17 cellular contexts compared by ENCODE assay signal in the genomic region with DNA sequence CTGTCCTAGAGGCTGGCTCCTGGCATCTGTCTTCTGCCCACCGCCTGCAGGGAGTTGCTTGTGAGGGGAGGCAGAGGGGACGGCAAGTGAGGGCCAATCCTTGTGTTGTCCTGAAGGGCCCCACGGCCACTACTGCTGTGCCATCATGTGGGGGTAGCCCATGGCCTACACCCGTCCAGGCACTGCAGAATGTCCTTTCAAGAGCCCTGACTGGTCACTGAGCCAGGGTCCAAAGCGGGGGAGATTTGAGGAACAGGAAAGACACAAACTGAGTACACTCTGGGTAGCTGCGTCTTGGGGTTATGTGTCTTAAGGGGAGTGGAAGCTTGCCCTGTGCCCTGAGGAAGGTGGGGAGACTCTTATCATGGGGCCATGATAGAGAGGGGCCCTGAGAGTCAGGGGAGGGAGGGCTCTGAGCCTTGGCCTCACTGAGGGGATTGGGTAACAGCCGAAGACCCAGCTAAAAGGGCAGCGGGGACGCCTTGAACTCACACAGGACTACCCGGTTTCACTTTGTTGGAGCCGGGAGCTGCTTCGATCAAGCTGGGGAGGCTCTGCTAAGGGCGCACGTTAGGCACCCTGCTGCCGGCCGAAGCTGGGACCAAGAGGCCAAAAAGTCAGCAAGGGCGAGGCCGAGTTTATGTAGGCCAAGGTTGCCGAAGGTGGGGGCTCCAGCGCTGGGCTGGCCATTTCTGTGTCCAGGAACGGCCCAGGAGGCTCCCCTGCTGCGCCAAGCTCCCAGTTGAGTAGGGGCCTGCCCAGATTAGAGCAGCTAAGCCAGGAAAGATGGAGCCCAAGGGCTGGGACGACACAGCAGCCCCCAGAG. TPM values are rescaled to one million over a fixed set of nuclear protein-coding genes. Genes with fewer than 3 reads are reported as not detected.
DNase-seq lines count a peak whose midpoint lies in the region; ATAC-seq, FAIRE-seq and TF ChIP-seq lines count a peak whose summit lies in the region.
"Had no signal": no experiment of that assay in that cellular context is flagged by ENCODE, and none has a peak within 500 bp of the region (broad histone marks: within the 10 kb centered on the region; RNA-seq: fewer than 3 reads in every experiment).

No MANE protein-coding gene starts in this region.

- no peak for FAIRE-seq in HepG2 (lab: Jason Lieb, UNC)
- peak; percentile 23 for FAIRE-seq in K562 (lab: Jason Lieb, UNC)
- FAIRE-seq: A204.1 had no signal

- H3K9me1 ChIP-seq in K562 (ENCODE audit: control insufficient read depth, insufficient read depth, low read length), result peaks cover 9% of the 10 kb centered on the region

- no peak overlapping the region for H3K9ac ChIP-seq in HepG2 (ENCODE audit: insufficient read depth, low read depth, low read length)
- peak overlapping the region; percentile 58 to 87 for H3K9ac ChIP-seq in K562 (ENCODE audit: insufficient read depth in 1 of 2, low read depth in 2 of 2, low read length in 2 of 2)

- TF ChIP-seq CTCF in HepG2 (CRISPR knock-in tag; IDR thresholded peaks at IDR 0.05) (no peak), right lobe of liver (IDR thresholded peaks at IDR 0.05) (no peak), K562 (IDR thresholded peaks at IDR 0.05 in 2 of 3, conservative IDR thresholded peaks at IDR 0.05 in 1 of 3; ENCODE audit: insufficient read depth in 2 of 3, low read depth in 1 of 3, low read length in 3 of 3) (no peak), nephron (IDR thresholded peaks at IDR 0.05; ENCODE audit: unreplicated experiment in 3 of 3) (no peak), BE2C (IDR thresholded peaks at IDR 0.05; ENCODE audit: low read depth, low read length) (no peak), osteoblast (IDR thresholded peaks at IDR 0.05; ENCODE audit: extremely low read depth, low read depth, low read length) (no peak)

- WGBS in HepG2 (ENCODE audit: low lambda C conversion rate), result 66% methylated on average over 13 of the region's 23 CpGs
- 95% methylated on average over 4 of the region's 23 CpGs for WGBS in right lobe of liver (ENCODE audit: insufficient coverage, low coverage, low lambda C conversion rate, missing lambda C conversion rate)
- WGBS in K562 (ENCODE audit: insufficient coverage, low coverage, missing lambda C conversion rate), result 46% methylated on average over 23 of the region's 23 CpGs

- ATAC-seq in HepG2 (0 out of 3 replicates have a peak, but pooled peaks have one; percentile 3), right lobe of liver (no peak), K562 (peak; percentile 1)
- ATAC-seq: left lobe of liver had no signal

- peak overlapping the region in 2 of 3 experiments; percentile 41 to 59; a peak in 2 of 6 replicates for H3K4me3 ChIP-seq in HepG2 (replicated peaks in 1 of 3; ENCODE audit: insufficient read depth in 1 of 3, low read depth in 2 of 3, low read length in 3 of 3)
- H3K4me3 ChIP-seq in right lobe of liver, result no peak overlapping the region
- H3K4me3 ChIP-seq in K562, result peak overlapping the region; percentile 36
- H3K4me3 ChIP-seq in BE2C (ENCODE audit: low read depth, low read length), result no peak overlapping the region
- H3K4me3 ChIP-seq in osteoblast (ENCODE audit: insufficient read depth, low read length), result no peak overlapping the region

- BruUV-seq in HepG2 (replicated peaks; lab: Mats Ljungman, UMichigan), result no TSS peak
- BruUV-seq in K562 (replicated peaks; lab: Mats Ljungman, UMichigan), result TSS peak; percentile 41

- CTCF ChIA-PET in HepG2 (lab: Yijun Ruan, JAX; ENCODE audit: low intra/inter-chr PET ratio, low total read pairs), result no interaction called here
- CTCF ChIA-PET in K562 (lab: Yijun Ruan, JAX; ENCODE audit: low intra/inter-chr PET ratio), result no interaction called here

- in situ Hi-C loops in HepG2 (cut with HindIII; ENCODE audit: extremely low pct_ligation_motif_present, low pct_unique_long_range_greater_than_20kb) (no loop called here), K562 (cut with MboI) (no loop called here)

- H3K4me2 ChIP-seq in HepG2 (ENCODE audit: low read depth, low read length) (peak overlapping the region; percentile 69), K562 (ENCODE audit: insufficient read depth, low read length) (peak overlapping the region; percentile 76), osteoblast (ENCODE audit: insufficient read depth, low read length) (no peak overlapping the region)

- H3K4me1 Mint-ChIP-seq in nephron (peaks cover 27% of the 10 kb centered on the region), immature natural killer cell (peaks cover 19 to 22% of the 10 kb centered on the region in 2 donors)

- no peaks in the 10 kb centered on the region for H3K79me2 ChIP-seq in HepG2 (ENCODE audit: insufficient read depth, low read length)
- peaks cover 25% of the 10 kb centered on the region for H3K79me2 ChIP-seq in K562 (ENCODE audit: control insufficient read depth, insufficient read depth, low read length)
- no peaks in the 10 kb centered on the region for H3K79me2 ChIP-seq in osteoblast (ENCODE audit: insufficient read depth, low read length)

- H4K20me1 ChIP-seq in HepG2 (ENCODE audit: insufficient read depth, low read length), result no peaks in the 10 kb centered on the region
- peaks cover 11% of the 10 kb centered on the region for H4K20me1 ChIP-seq in K562 (replicated peaks; ENCODE audit: control insufficient read depth, insufficient read depth, low read length)
- H4K20me1 ChIP-seq in osteoblast (ENCODE audit: insufficient read depth, low read length), result no peaks in the 10 kb centered on the region

- no peak for DNase-seq in HepG2 (ENCODE audit: low spot score)
- no peak for DNase-seq in right lobe of liver
- DNase-seq in K562 (ENCODE audit: extremely low read depth in 1 of 4, low spot score in 3 of 4), result no peak
- DNase-seq in BE2C, result no peak
- DNase-seq in osteoblast (ENCODE audit: insufficient read length, low spot score, missing footprints), result no peak
- DNase-seq in immature natural killer cell, result no peak
- DNase-seq in GOT3 (lab: John Stamatoyannopoulos, UW), result no peak
- DNase-seq: activated CD4-positive, alpha-beta T cell treated with anti-CD3 and anti-CD28 coated beads, Interleukin-2, amount 10 ng/mL, durations not matched to agents 24 days and 14 days; effector CD8-positive, alpha-beta T cell; EL; HFFc6; NCI-H1105 treated with DMSO at 0.1 percent for 48 hours; T-helper 2 cell had no signal

- TF ChIP-seq RAD21 in HepG2 (CRISPR knock-in tag; IDR thresholded peaks at IDR 0.05) (no peak), K562 (CRISPR knock-in tag; conservative IDR thresholded peaks at IDR 0.05 in 1 of 2, IDR thresholded peaks at IDR 0.05 in 1 of 2) (no peak)

- intact Hi-C loops in HepG2 (cut with micrococcal nuclease; ENCODE audit: unreplicated experiment) (no loop called here), right lobe of liver (cut with DNase I) (no loop called here), K562 (cut with micrococcal nuclease) (no loop called here)

- H3K27me3 ChIP-seq in HepG2 (ENCODE audit: control insufficient read depth in 1 of 2, insufficient read depth in 2 of 2, low read length in 2 of 2), result peaks cover 16 to 86% of the 10 kb centered on the region in 2 experiments
- H3K27me3 ChIP-seq in right lobe of liver, result peaks cover 0 to 3% of the 10 kb centered on the region in 2 donors
- peaks cover 5 to 27% of the 10 kb centered on the region in 2 experiments; a peak in 4 of 5 replicates for H3K27me3 ChIP-seq in K562 (ENCODE audit: control insufficient read depth in 2 of 2, insufficient read depth in 2 of 2, low read length in 2 of 2)
- peaks cover 93% of the 10 kb centered on the region for H3K27me3 ChIP-seq in BE2C
- H3K27me3 ChIP-seq in osteoblast (ENCODE audit: insufficient read depth, low read length), result peaks cover 58% of the 10 kb centered on the region

- no peak overlapping the region for H3K27ac Mint-ChIP-seq in nephron
- H3K27ac Mint-ChIP-seq in immature natural killer cell, result no peak overlapping the region
- H3K27ac Mint-ChIP-seq: activated CD4-positive, alpha-beta T cell treated with anti-CD3 and anti-CD28 coated beads, Interleukin-2, amount 10 ng/mL, durations not matched to agents 24 days and 14 days; activated naive CD8-positive, alpha-beta T cell; HFFc6 had no signal

- H3K36me3 ChIP-seq in HepG2 (replicated peaks in 1 of 2; ENCODE audit: control insufficient read depth in 1 of 2, insufficient read depth in 2 of 2, low read length in 2 of 2) (no peaks in the 10 kb centered on the region), right lobe of liver (no peaks in the 10 kb centered on the region), K562 (ENCODE audit: control insufficient read depth, insufficient read depth, low read length) (peaks cover 8% of the 10 kb centered on the region; the same call in 1 of the 3 replicates), BE2C (no peaks in the 10 kb centered on the region), osteoblast (ENCODE audit: insufficient read depth, low read length) (no peaks in the 10 kb centered on the region)

- H2AFZ ChIP-seq in HepG2 (ENCODE audit: low read length) (no peak overlapping the region), K562 (ENCODE audit: low read depth, low read length) (peak overlapping the region; percentile 21), osteoblast (ENCODE audit: low read length) (no peak overlapping the region)

- H3K36me3 Mint-ChIP-seq in nephron (ENCODE audit: low read depth), result no peaks in the 10 kb centered on the region
- H3K36me3 Mint-ChIP-seq in immature natural killer cell, result peaks cover 0 to 7% (median 5%) of the 10 kb centered on the region in 3 donors
- H3K36me3 Mint-ChIP-seq: activated naive CD8-positive, alpha-beta T cell had no signal

- H3K27me3 Mint-ChIP-seq in nephron (ENCODE audit: low read depth), result peaks cover 87% of the 10 kb centered on the region
- peaks cover 21 to 24% (median 21%) of the 10 kb centered on the region in 3 donors for H3K27me3 Mint-ChIP-seq in immature natural killer cell (ENCODE audit: low read depth in 3 of 3)

- peaks cover 29% of the 10 kb centered on the region for H3K4me1 ChIP-seq in HepG2 (ENCODE audit: insufficient read depth, low read length)
- peaks cover 0 to 10% (median 0%) of the 10 kb centered on the region in 4 donors for H3K4me1 ChIP-seq in right lobe of liver
- peaks cover 12 to 93% of the 10 kb centered on the region in 2 experiments; a peak in 3 of 5 replicates for H3K4me1 ChIP-seq in K562 (replicated peaks in 1 of 2; ENCODE audit: control insufficient read depth in 2 of 2, insufficient read depth in 2 of 2, low read length in 2 of 2)
- H3K4me1 ChIP-seq in BE2C, result no peaks in the 10 kb centered on the region
- H3K4me1 ChIP-seq in osteoblast (ENCODE audit: insufficient read depth, low read length), result no peaks in the 10 kb centered on the region

- TF ChIP-seq EP300 in HepG2 (IDR thresholded peaks at IDR 0.05; ENCODE audit: low read depth in 2 of 2, low read length in 2 of 2) (no peak), HepG2 (CRISPR knock-in tag; IDR thresholded peaks at IDR 0.05; ENCODE audit: borderline replicate concordance) (no peak), K562 (IDR thresholded peaks at IDR 0.05; ENCODE audit: low read length) (no peak)

- no peak for TF ChIP-seq POLR2A in HepG2 (IDR thresholded peaks at IDR 0.05; ENCODE audit: insufficient read depth in 1 of 2, low read depth in 2 of 2, low read length in 2 of 2)
- no peak for TF ChIP-seq POLR2A in right lobe of liver (IDR thresholded peaks at IDR 0.05)
- no peak for TF ChIP-seq POLR2A in K562 (conservative IDR thresholded peaks at IDR 0.05)

- H3K9me3 Mint-ChIP-seq in nephron (no peaks in the 10 kb centered on the region), immature natural killer cell (peaks cover 0 to 2% (median 0%) of the 10 kb centered on the region in 6 donors)
- H3K9me3 Mint-ChIP-seq: activated CD4-positive, alpha-beta T cell treated with anti-CD3 and anti-CD28 coated beads, Interleukin-2, amount 10 ng/mL, durations not matched to agents 24 days and 14 days; HFFc6 had no signal

- H3K9me3 ChIP-seq in HepG2 (ENCODE audit: low read length) (no peaks in the 10 kb centered on the region), right lobe of liver (no peaks in the 10 kb centered on the region), K562 (replicated peaks; ENCODE audit: control insufficient read depth, insufficient read depth, low read depth, low read length) (no peaks in the 10 kb centered on the region), BE2C (no peaks in the 10 kb centered on the region), osteoblast (ENCODE audit: low read depth, low read length) (no peaks in the 10 kb centered on the region)

- peak overlapping the region; percentile 5 to 90 (median 48) for H3K4me3 Mint-ChIP-seq in nephron
- H3K4me3 Mint-ChIP-seq in immature natural killer cell, result peak overlapping the region in 1 of 5 donors; percentile 25

- POLR2A ChIA-PET in HepG2 (lab: Yijun Ruan, JAX) (interaction anchor here (1.6 kb wide), 1 partner anchor 14 kb away, joined by 3 read pairs; no protein-coding TSS in a partner anchor), K562 (lab: Yijun Ruan, JAX) (interaction anchor here (0.5 to 6.7 kb wide), 25 partner anchors 7 to 1815 kb away, joined by 3 to 78 read pairs (median 4); a partner anchor contains a TSS)

- no peak overlapping the region for H3K27ac ChIP-seq in HepG2 (ENCODE audit: extremely low read length, insufficient read depth, low read length)
- H3K27ac ChIP-seq in right lobe of liver, result no peak overlapping the region
- H3K27ac ChIP-seq in K562 (ENCODE audit: extremely low read depth, low read depth, low read length), result peak overlapping the region; percentile 13; the same call in 2 of the 3 replicates
- no peak overlapping the region for H3K27ac ChIP-seq in osteoblast (ENCODE audit: low read depth, low read length)

RNA-seq across cellular contexts. Expression of a gene that starts 1.9 kb away (rescaled TPM):
- total RNA-seq in HepG2 (2016; rRNA removed; fragmentation: Illumina TruSeq; extraction: Trizol) (not detected in 2 replicates), right lobe of liver (under 1 TPM in 4 of 6 experiments, not detected in 2; 0.24 to 0.37 (median 0.30) TPM), K562 (2014; rRNA removed) (8.9 and 14.0 TPM in 2 replicates), K562 (2014; rRNA removed; fragmentation: Illumina TruSeq; extraction: Trizol) (2.1 and 2.6 TPM in 2 replicates), K562 (2015; rRNA removed; fragmentation: Illumina TruSeq; extraction: Trizol) (3.5 and 3.9 TPM in 2 replicates), K562 (2021) (34.2 and 35.0 TPM in 2 replicates), osteoblast (under 0.01 TPM in 1 of 2 replicates, not detected in the other)
- total RNA-seq in HepG2 (2016; cell fraction: cytosol; rRNA removed; fragmentation: Illumina TruSeq; extraction: Trizol; ENCODE audit: low read depth), result not detected in 2 replicates
- not detected in 2 replicates for total RNA-seq in HepG2 (2016; cell fraction: insoluble cytoplasmic fraction; rRNA removed; fragmentation: Illumina TruSeq; extraction: Trizol)
- total RNA-seq in HepG2 (2016; cell fraction: membrane; rRNA removed; fragmentation: Illumina TruSeq; extraction: Trizol), result not detected in 2 replicates
- not detected in 2 replicates for total RNA-seq in HepG2 (2016; cell fraction: nucleus; rRNA removed; fragmentation: Illumina TruSeq; extraction: Trizol)
- polyA plus RNA-seq in HepG2 (2011; rRNA removed) (not detected in 2 replicates), K562 (2011; rRNA removed) (2.5 and 9.5 TPM in 2 replicates), K562 (2014; fragmentation: Illumina TruSeq; extraction: Trizol) (8.0 and 12.8 TPM in 2 replicates), K562 (2014; fragmentation: Nextera tagmentation; extraction: Ambion mirVana) (under 1 TPM; 0.07 to 0.11 TPM), K562 (2014; rRNA removed) (14.7 and 17.1 TPM in 2 replicates), immature natural killer cell (under 1 TPM in 1 of 3 donors, not detected in 2; 0.12 TPM)
- 0.03 TPM in 1 of 2 replicates, not detected in the other for polyA plus RNA-seq in HepG2 (2011; cell fraction: cytosol; rRNA removed)
- polyA plus RNA-seq in HepG2 (2011; cell fraction: nucleus; rRNA removed), result 0.23 TPM in 1 of 2 replicates, not detected in the other
- not detected in 2 replicates for polyA plus RNA-seq in HepG2 (2012)
- polyA plus RNA-seq in HepG2 (2016; cell fraction: cytosol; fragmentation: Illumina TruSeq; extraction: Trizol; ENCODE audit: low read depth), result not detected in 2 replicates
- not detected in 2 replicates for polyA plus RNA-seq in HepG2 (2016; cell fraction: insoluble cytoplasmic fraction; fragmentation: Illumina TruSeq; extraction: Trizol; ENCODE audit: low read depth)
- 0.08 TPM in 1 of 2 replicates, not detected in the other for polyA plus RNA-seq in HepG2 (2016; cell fraction: membrane; fragmentation: Illumina TruSeq; extraction: Trizol; ENCODE audit: low read depth)
- polyA plus RNA-seq in HepG2 (2016; cell fraction: nucleus; fragmentation: Illumina TruSeq; extraction: Trizol; ENCODE audit: insufficient read depth, low read depth), result not detected in 2 replicates
- not detected in 2 replicates for polyA minus RNA-seq in HepG2 (2011; rRNA and poly(A)+ RNA removed; ENCODE audit: low replicate concordance)
- polyA minus RNA-seq in HepG2 (2011; cell fraction: cytosol; rRNA and poly(A)+ RNA removed), result not detected in 2 replicates
- not detected in 2 replicates for polyA minus RNA-seq in HepG2 (2011; cell fraction: nucleus; rRNA and poly(A)+ RNA removed)
- 31.9 and 90.7 TPM in 2 replicates for total RNA-seq in K562 (2011; cell fraction: chromatin; rRNA removed; ENCODE audit: low replicate concordance)
- total RNA-seq in K562 (2011; cell fraction: nucleolus; rRNA removed), result 41.9 and 52.4 TPM in 2 replicates
- total RNA-seq in K562 (2011; cell fraction: nucleoplasm; rRNA removed), result 40.6 and 47.0 TPM in 2 replicates
- 5.8 and 7.7 TPM in 2 replicates for polyA plus RNA-seq in K562 (2011; cell fraction: cytosol; rRNA removed)
- 55.1 and 87.1 TPM in 2 replicates for polyA plus RNA-seq in K562 (2011; cell fraction: nucleus; rRNA removed)
- polyA plus RNA-seq in K562 (2012), result 12.4 and 14.0 TPM in 2 replicates
- 2.2 and 5.5 TPM in 2 replicates for polyA minus RNA-seq in K562 (2011; rRNA and poly(A)+ RNA removed)
- polyA minus RNA-seq in K562 (2011; cell fraction: cytosol; rRNA and poly(A)+ RNA removed), result 5.4 and 22.9 TPM in 2 replicates
- polyA minus RNA-seq in K562 (2011; cell fraction: nucleus; rRNA and poly(A)+ RNA removed), result 20.1 and 45.7 TPM in 2 replicates
- polyA plus RNA-seq in BE2C (2012; ENCODE audit: insufficient read depth, insufficient read length, low read depth), result not detected
- total RNA-seq: activated CD4-positive, alpha-beta T cell treated with anti-CD3 and anti-CD28 coated beads, Interleukin-2, amount 10 ng/mL, durations not matched to agents 24 days and 14 days had no signal

RNA-seq across cellular contexts. Expression of a gene that starts 39.2 kb away (rescaled TPM):
- total RNA-seq in HepG2 (2016; rRNA removed; fragmentation: Illumina TruSeq; extraction: Trizol) (not detected in 2 replicates), right lobe of liver (1 to 10 TPM in 1 of 6 experiments, under 1 TPM in 4, not detected in 1; 0.15 to 1.3 (median 0.62) TPM), K562 (2014; rRNA removed) (85.2 and 90.0 TPM in 2 replicates), K562 (2014; rRNA removed; fragmentation: Illumina TruSeq; extraction: Trizol) (2.1 and 2.8 TPM in 2 replicates), K562 (2015; rRNA removed; fragmentation: Illumina TruSeq; extraction: Trizol) (1.6 and 5.2 TPM in 2 replicates), K562 (2021) (139 and 162 TPM in 2 replicates), osteoblast (0.88 and 1.8 TPM in 2 replicates)
- not detected in 2 replicates for total RNA-seq in HepG2 (2016; cell fraction: cytosol; rRNA removed; fragmentation: Illumina TruSeq; extraction: Trizol; ENCODE audit: low read depth)
- total RNA-seq in HepG2 (2016; cell fraction: insoluble cytoplasmic fraction; rRNA removed; fragmentation: Illumina TruSeq; extraction: Trizol), result not detected in 2 replicates
- total RNA-seq in HepG2 (2016; cell fraction: membrane; rRNA removed; fragmentation: Illumina TruSeq; extraction: Trizol), result 0.10 TPM in 1 of 2 replicates, not detected in the other
- not detected in 2 replicates for total RNA-seq in HepG2 (2016; cell fraction: nucleus; rRNA removed; fragmentation: Illumina TruSeq; extraction: Trizol)
- polyA plus RNA-seq in HepG2 (2011; rRNA removed) (0.07 TPM in 1 of 2 replicates, not detected in the other), K562 (2011; rRNA removed) (9.2 and 33.6 TPM in 2 replicates), K562 (2014; fragmentation: Illumina TruSeq; extraction: Trizol) (1.6 and 15.2 TPM in 2 replicates), K562 (2014; fragmentation: Nextera tagmentation; extraction: Ambion mirVana) (1 to 10 TPM in 1 of 2 experiments, under 1 TPM in 1; 0.69 to 1.1 TPM), K562 (2014; rRNA removed) (110 and 150 TPM in 2 replicates), immature natural killer cell (10 to 100 TPM in 1 of 3 donors, under 1 TPM in 2; 0.53 to 10.1 (median 0.95) TPM)
- polyA plus RNA-seq in HepG2 (2011; cell fraction: cytosol; rRNA removed), result 0.16 TPM in 1 of 2 replicates, not detected in the other
- polyA plus RNA-seq in HepG2 (2011; cell fraction: nucleus; rRNA removed), result 0.47 TPM in 1 of 2 replicates, not detected in the other
- not detected in 2 replicates for polyA plus RNA-seq in HepG2 (2012)
- not detected in 2 replicates for polyA plus RNA-seq in HepG2 (2016; cell fraction: cytosol; fragmentation: Illumina TruSeq; extraction: Trizol; ENCODE audit: low read depth)
- not detected in 2 replicates for polyA plus RNA-seq in HepG2 (2016; cell fraction: insoluble cytoplasmic fraction; fragmentation: Illumina TruSeq; extraction: Trizol; ENCODE audit: low read depth)
- polyA plus RNA-seq in HepG2 (2016; cell fraction: membrane; fragmentation: Illumina TruSeq; extraction: Trizol; ENCODE audit: low read depth), result not detected in 2 replicates
- not detected in 2 replicates for polyA plus RNA-seq in HepG2 (2016; cell fraction: nucleus; fragmentation: Illumina TruSeq; extraction: Trizol; ENCODE audit: insufficient read depth, low read depth)
- polyA minus RNA-seq in HepG2 (2011; rRNA and poly(A)+ RNA removed; ENCODE audit: low replicate concordance), result 0.32 TPM in 1 of 2 replicates, not detected in the other
- not detected in 2 replicates for polyA minus RNA-seq in HepG2 (2011; cell fraction: cytosol; rRNA and poly(A)+ RNA removed)
- not detected in 2 replicates for polyA minus RNA-seq in HepG2 (2011; cell fraction: nucleus; rRNA and poly(A)+ RNA removed)
- total RNA-seq in K562 (2011; cell fraction: chromatin; rRNA removed; ENCODE audit: low replicate concordance), result 12.5 and 89.3 TPM in 2 replicates
- total RNA-seq in K562 (2011; cell fraction: nucleolus; rRNA removed), result 145 and 149 TPM in 2 replicates
- total RNA-seq in K562 (2011; cell fraction: nucleoplasm; rRNA removed), result 44.7 and 52.3 TPM in 2 replicates
- 60.0 and 286 TPM in 2 replicates for polyA plus RNA-seq in K562 (2011; cell fraction: cytosol; rRNA removed)
- 103 and 165 TPM in 2 replicates for polyA plus RNA-seq in K562 (2011; cell fraction: nucleus; rRNA removed)
- 49.9 and 97.0 TPM in 2 replicates for polyA plus RNA-seq in K562 (2012)
- polyA minus RNA-seq in K562 (2011; rRNA and poly(A)+ RNA removed), result 2.4 and 2.8 TPM in 2 replicates
- polyA minus RNA-seq in K562 (2011; cell fraction: cytosol; rRNA and poly(A)+ RNA removed), result 43.2 and 113 TPM in 2 replicates
- 19.4 and 37.3 TPM in 2 replicates for polyA minus RNA-seq in K562 (2011; cell fraction: nucleus; rRNA and poly(A)+ RNA removed)
- 46.9 TPM for polyA plus RNA-seq in BE2C (2012; ENCODE audit: insufficient read depth, insufficient read length, low read depth)
- total RNA-seq: activated CD4-positive, alpha-beta T cell treated with anti-CD3 and anti-CD28 coated beads, Interleukin-2, amount 10 ng/mL, durations not matched to agents 24 days and 14 days had no signal

RNA-seq across cellular contexts. Expression of a gene that starts 48.2 kb away (rescaled TPM):
- not detected in 2 replicates for total RNA-seq in HepG2 (2016; rRNA removed; fragmentation: Illumina TruSeq; extraction: Trizol)
- 0.09 and 0.20 TPM in 2 replicates for total RNA-seq in HepG2 (2016; cell fraction: cytosol; rRNA removed; fragmentation: Illumina TruSeq; extraction: Trizol; ENCODE audit: low read depth)
- total RNA-seq in HepG2 (2016; cell fraction: insoluble cytoplasmic fraction; rRNA removed; fragmentation: Illumina TruSeq; extraction: Trizol), result not detected in 2 replicates
- 0.06 and 0.10 TPM in 2 replicates for total RNA-seq in HepG2 (2016; cell fraction: membrane; rRNA removed; fragmentation: Illumina TruSeq; extraction: Trizol)
- total RNA-seq in HepG2 (2016; cell fraction: nucleus; rRNA removed; fragmentation: Illumina TruSeq; extraction: Trizol), result not detected in 2 replicates
- polyA plus RNA-seq in HepG2 (2011; rRNA removed), result 0.33 and 0.55 TPM in 2 replicates
- 0.04 TPM in 1 of 2 replicates, not detected in the other for polyA plus RNA-seq in HepG2 (2011; cell fraction: cytosol; rRNA removed)
- 0.57 and 0.82 TPM in 2 replicates for polyA plus RNA-seq in HepG2 (2011; cell fraction: nucleus; rRNA removed)
- 0.08 TPM in 1 of 2 replicates, not detected in the other for polyA plus RNA-seq in HepG2 (2012)
- polyA plus RNA-seq in HepG2 (2016; cell fraction: cytosol; fragmentation: Illumina TruSeq; extraction: Trizol; ENCODE audit: low read depth), result 0.15 and 0.23 TPM in 2 replicates
- polyA plus RNA-seq in HepG2 (2016; cell fraction: insoluble cytoplasmic fraction; fragmentation: Illumina TruSeq; extraction: Trizol; ENCODE audit: low read depth), result not detected in 2 replicates
- 0.23 and 0.58 TPM in 2 replicates for polyA plus RNA-seq in HepG2 (2016; cell fraction: membrane; fragmentation: Illumina TruSeq; extraction: Trizol; ENCODE audit: low read depth)
- 0.28 TPM in 1 of 2 replicates, not detected in the other for polyA plus RNA-seq in HepG2 (2016; cell fraction: nucleus; fragmentation: Illumina TruSeq; extraction: Trizol; ENCODE audit: insufficient read depth, low read depth)
- polyA minus RNA-seq in HepG2 (2011; rRNA and poly(A)+ RNA removed; ENCODE audit: low replicate concordance), result 1.0 and 1.5 TPM in 2 replicates
- not detected in 2 replicates for polyA minus RNA-seq in HepG2 (2011; cell fraction: cytosol; rRNA and poly(A)+ RNA removed)
- 0.77 TPM in 1 of 2 replicates, not detected in the other for polyA minus RNA-seq in HepG2 (2011; cell fraction: nucleus; rRNA and poly(A)+ RNA removed)
- total RNA-seq in right lobe of liver, result 1 to 10 TPM; 1.3 to 3.7 (median 2.1) TPM
- total RNA-seq in K562 (2011; cell fraction: chromatin; rRNA removed; ENCODE audit: low replicate concordance), result 625 and 1,610 TPM in 2 replicates
- 538 and 650 TPM in 2 replicates for total RNA-seq in K562 (2011; cell fraction: nucleolus; rRNA removed)
- 407 and 495 TPM in 2 replicates for total RNA-seq in K562 (2011; cell fraction: nucleoplasm; rRNA removed)
- total RNA-seq in K562 (2014; rRNA removed), result 116 and 125 TPM in 2 replicates
- 92.5 and 94.6 TPM in 2 replicates for total RNA-seq in K562 (2014; rRNA removed; fragmentation: Illumina TruSeq; extraction: Trizol)
- total RNA-seq in K562 (2015; rRNA removed; fragmentation: Illumina TruSeq; extraction: Trizol), result 28.1 and 34.9 TPM in 2 replicates
- 177 and 195 TPM in 2 replicates for total RNA-seq in K562 (2021)
- 119 and 238 TPM in 2 replicates for polyA plus RNA-seq in K562 (2011; rRNA removed)
- polyA plus RNA-seq in K562 (2011; cell fraction: cytosol; rRNA removed), result 143 and 156 TPM in 2 replicates
- 671 and 957 TPM in 2 replicates for polyA plus RNA-seq in K562 (2011; cell fraction: nucleus; rRNA removed)
- 122 and 123 TPM in 2 replicates for polyA plus RNA-seq in K562 (2012)
- polyA plus RNA-seq in K562 (2014; fragmentation: Illumina TruSeq; extraction: Trizol), result 135 and 164 TPM in 2 replicates
- 1 to 10 TPM in 1 of 2 experiments, under 1 TPM in 1; 0.03 to 1.9 TPM for polyA plus RNA-seq in K562 (2014; fragmentation: Nextera tagmentation; extraction: Ambion mirVana)
- 129 and 135 TPM in 2 replicates for polyA plus RNA-seq in K562 (2014; rRNA removed)
- 306 and 458 TPM in 2 replicates for polyA minus RNA-seq in K562 (2011; rRNA and poly(A)+ RNA removed)
- polyA minus RNA-seq in K562 (2011; cell fraction: cytosol; rRNA and poly(A)+ RNA removed), result 83.2 and 205 TPM in 2 replicates
- 284 and 666 TPM in 2 replicates for polyA minus RNA-seq in K562 (2011; cell fraction: nucleus; rRNA and poly(A)+ RNA removed)
- 113 TPM for polyA plus RNA-seq in BE2C (2012; ENCODE audit: insufficient read depth, insufficient read length, low read depth)
- 11.2 and 14.5 TPM in 2 replicates for total RNA-seq in osteoblast
- 1 to 10 TPM in 1 of 3 donors, under 1 TPM in 1, not detected in 1; 0.36 to 2.2 TPM for polyA plus RNA-seq in immature natural killer cell

Comparison
In these comparisons a context has a peak if more than half of its experiments do, and no peak if none do; other contexts are left out.
1. ATAC-seq: peak in HepG2 (single experiment) and K562 (single experiment); none in right lobe of liver (0 of 4).
2. H3K4me3 ChIP-seq: peak in HepG2 (2 of 3) and K562 (single experiment); none in right lobe of liver (0 of 3), BE2C (single experiment) and osteoblast (single experiment).